In genomic region chr2:200812122-200813022, GRCh38 we compare ENCODE assay signal across 1 cellular context.
TF ChIP-seq lines count a peak whose summit lies in the region.

No MANE protein-coding gene starts in this region.

TF ChIP-seq in HepG2, 621 proteins besides CTCF, POLR2A, EP300 and RAD21 (continued from another document and continues in another):
- TF ChIP-seq, protein P1, sequence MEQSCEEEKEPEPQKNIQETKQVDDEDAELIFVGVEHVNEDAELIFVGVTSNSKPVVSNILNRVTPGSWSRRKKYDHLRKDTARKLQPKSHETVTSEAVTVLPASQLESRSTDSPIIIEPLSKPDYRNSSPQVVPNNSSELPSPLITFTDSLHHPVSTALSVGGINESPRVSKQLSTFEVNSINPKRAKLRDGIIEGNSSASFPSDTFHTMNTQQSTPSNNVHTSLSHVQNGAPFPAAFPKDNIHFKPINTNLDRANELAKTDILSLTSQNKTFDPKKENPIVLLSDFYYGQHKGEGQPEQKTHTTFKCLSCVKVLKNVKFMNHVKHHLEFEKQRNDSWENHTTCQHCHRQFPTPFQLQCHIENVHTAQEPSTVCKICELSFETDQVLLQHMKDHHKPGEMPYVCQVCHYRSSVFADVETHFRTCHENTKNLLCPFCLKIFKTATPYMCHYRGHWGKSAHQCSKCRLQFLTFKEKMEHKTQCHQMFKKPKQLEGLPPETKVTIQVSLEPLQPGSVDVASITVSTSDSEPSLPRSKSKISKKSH (CRISPR knock-in tag; IDR thresholded peaks at IDR 0.05; ENCODE audit: borderline replicate concordance), result 0 out of 2 replicates have a peak, but pooled peaks have one; percentile 19
- TF ChIP-seq ZNF547 (CRISPR knock-in tag; IDR thresholded peaks at IDR 0.05) (peak; percentile 77), ATM (IDR thresholded peaks at IDR 0.05; ENCODE audit: borderline replicate concordance) (no peak), ZNF18 (CRISPR knock-in tag; IDR thresholded peaks at IDR 0.05; ENCODE audit: insufficient replicate concordance) (no peak), ZNF230 (CRISPR knock-in tag; IDR thresholded peaks at IDR 0.05) (no peak), ZNF124 (CRISPR knock-in tag; IDR thresholded peaks at IDR 0.05) (no peak; the same call in 1 of the 2 replicates), ZNF788 (CRISPR knock-in tag; IDR thresholded peaks at IDR 0.05; ENCODE audit: borderline replicate concordance) (no peak), ZBTB10 (CRISPR knock-in tag; IDR thresholded peaks at IDR 0.05; ENCODE audit: borderline replicate concordance) (0 out of 2 replicates have a peak, but pooled peaks have one; percentile 32), NR2F6 (IDR thresholded peaks at IDR 0.05) (no peak), NR2F6 (CRISPR knock-in tag; IDR thresholded peaks at IDR 0.05) (peak; percentile 61), CCAR2 (optimal IDR thresholded peaks at IDR 0.05; ENCODE audit: low read depth, low read length) (no peak), ETV6 (CRISPR knock-in tag; conservative IDR thresholded peaks at IDR 0.05) (no peak), RNF2 (conservative IDR thresholded peaks at IDR 0.05; ENCODE audit: low read depth) (no peak), ZNF33A (CRISPR knock-in tag; IDR thresholded peaks at IDR 0.05; ENCODE audit: borderline replicate concordance) (no peak), ZNF644 (CRISPR knock-in tag; IDR thresholded peaks at IDR 0.05; ENCODE audit: low read depth) (no peak), TBX3 (IDR thresholded peaks at IDR 0.05; ENCODE audit: borderline replicate concordance) (peak; percentile 35; the same call in 1 of the 2 replicates), HOXD1 (CRISPR knock-in tag; IDR thresholded peaks at IDR 0.05) (0 out of 2 replicates have a peak, but pooled peaks have one; percentile 25), PBX3 (CRISPR knock-in tag; IDR thresholded peaks at IDR 0.05; ENCODE audit: borderline replicate concordance) (no peak), ZNF180 (CRISPR knock-in tag; IDR thresholded peaks at IDR 0.05; ENCODE audit: borderline replicate concordance, low read depth) (no peak), ZZZ3 (CRISPR knock-in tag; IDR thresholded peaks at IDR 0.05; ENCODE audit: borderline replicate concordance) (no peak), BHLHE40 (IDR thresholded peaks at IDR 0.05; ENCODE audit: low read length) (no peak; the same call in 1 of the 2 replicates), ATF7-NPFF (CRISPR knock-in tag; IDR thresholded peaks at IDR 0.05; ENCODE audit: low read depth) (peak; percentile 85; the same call in 1 of the 2 replicates), ZNF598 (CRISPR knock-in tag; IDR thresholded peaks at IDR 0.05; ENCODE audit: borderline replicate concordance) (peak; percentile 92), TBP (CRISPR knock-in tag; IDR thresholded peaks at IDR 0.05) (no peak), ZNF749 (CRISPR knock-in tag; IDR thresholded peaks at IDR 0.05; ENCODE audit: borderline replicate concordance) (no peak), SKI (IDR thresholded peaks at IDR 0.05; ENCODE audit: partially characterized antibody) (peak; percentile 29), RFXAP (CRISPR knock-in tag; IDR thresholded peaks at IDR 0.05; ENCODE audit: borderline replicate concordance) (no peak), U2AF1 (optimal IDR thresholded peaks at IDR 0.05; ENCODE audit: low read depth, low read length) (no peak), DR1 (CRISPR knock-in tag; IDR thresholded peaks at IDR 0.05) (no peak), NPAS2 (CRISPR knock-in tag; IDR thresholded peaks at IDR 0.05; ENCODE audit: borderline replicate concordance) (no peak), RARA (CRISPR knock-in tag; IDR thresholded peaks at IDR 0.05) (peak; percentile 46; the same call in 1 of the 2 replicates), ZNF710 (CRISPR knock-in tag; IDR thresholded peaks at IDR 0.05; ENCODE audit: borderline replicate concordance) (peak; percentile 72; the same call in 1 of the 2 replicates), ZNF34 (CRISPR knock-in tag; IDR thresholded peaks at IDR 0.05; ENCODE audit: borderline replicate concordance) (no peak; the same call in 1 of the 2 replicates), TEAD2 (CRISPR knock-in tag; IDR thresholded peaks at IDR 0.05) (no peak), CCDC6 (CRISPR knock-in tag; IDR thresholded peaks at IDR 0.05) (no peak; the same call in 1 of the 2 replicates), SMAD9 (CRISPR knock-in tag; IDR thresholded peaks at IDR 0.05) (no peak), POGZ (CRISPR knock-in tag; IDR thresholded peaks at IDR 0.05) (no peak; the same call in 1 of the 2 replicates), MXI1 (IDR thresholded peaks at IDR 0.05; ENCODE audit: borderline replicate concordance, low read depth, low read length) (peak; percentile 84; the same call in 2 of the 3 replicates), ZNF614 (CRISPR knock-in tag; IDR thresholded peaks at IDR 0.05; ENCODE audit: borderline replicate concordance) (no peak), ZSCAN22 (CRISPR knock-in tag; IDR thresholded peaks at IDR 0.05) (0 out of 2 replicates have a peak, but pooled peaks have one; percentile 61)
- TF ChIP-seq, protein P2, sequence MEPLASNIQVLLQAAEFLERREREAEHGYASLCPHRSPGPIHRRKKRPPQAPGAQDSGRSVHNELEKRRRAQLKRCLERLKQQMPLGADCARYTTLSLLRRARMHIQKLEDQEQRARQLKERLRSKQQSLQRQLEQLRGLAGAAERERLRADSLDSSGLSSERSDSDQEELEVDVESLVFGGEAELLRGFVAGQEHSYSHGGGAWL (CRISPR knock-in tag; IDR thresholded peaks at IDR 0.05), result peak; percentile 72; the same call in 1 of the 2 replicates
- TF ChIP-seq, protein P3, sequence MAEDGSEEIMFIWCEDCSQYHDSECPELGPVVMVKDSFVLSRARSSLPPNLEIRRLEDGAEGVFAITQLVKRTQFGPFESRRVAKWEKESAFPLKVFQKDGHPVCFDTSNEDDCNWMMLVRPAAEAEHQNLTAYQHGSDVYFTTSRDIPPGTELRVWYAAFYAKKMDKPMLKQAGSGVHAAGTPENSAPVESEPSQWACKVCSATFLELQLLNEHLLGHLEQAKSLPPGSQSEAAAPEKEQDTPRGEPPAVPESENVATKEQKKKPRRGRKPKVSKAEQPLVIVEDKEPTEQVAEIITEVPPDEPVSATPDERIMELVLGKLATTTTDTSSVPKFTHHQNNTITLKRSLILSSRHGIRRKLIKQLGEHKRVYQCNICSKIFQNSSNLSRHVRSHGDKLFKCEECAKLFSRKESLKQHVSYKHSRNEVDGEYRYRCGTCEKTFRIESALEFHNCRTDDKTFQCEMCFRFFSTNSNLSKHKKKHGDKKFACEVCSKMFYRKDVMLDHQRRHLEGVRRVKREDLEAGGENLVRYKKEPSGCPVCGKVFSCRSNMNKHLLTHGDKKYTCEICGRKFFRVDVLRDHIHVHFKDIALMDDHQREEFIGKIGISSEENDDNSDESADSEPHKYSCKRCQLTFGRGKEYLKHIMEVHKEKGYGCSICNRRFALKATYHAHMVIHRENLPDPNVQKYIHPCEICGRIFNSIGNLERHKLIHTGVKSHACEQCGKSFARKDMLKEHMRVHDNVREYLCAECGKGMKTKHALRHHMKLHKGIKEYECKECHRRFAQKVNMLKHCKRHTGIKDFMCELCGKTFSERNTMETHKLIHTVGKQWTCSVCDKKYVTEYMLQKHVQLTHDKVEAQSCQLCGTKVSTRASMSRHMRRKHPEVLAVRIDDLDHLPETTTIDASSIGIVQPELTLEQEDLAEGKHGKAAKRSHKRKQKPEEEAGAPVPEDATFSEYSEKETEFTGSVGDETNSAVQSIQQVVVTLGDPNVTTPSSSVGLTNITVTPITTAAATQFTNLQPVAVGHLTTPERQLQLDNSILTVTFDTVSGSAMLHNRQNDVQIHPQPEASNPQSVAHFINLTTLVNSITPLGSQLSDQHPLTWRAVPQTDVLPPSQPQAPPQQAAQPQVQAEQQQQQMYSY (CRISPR knock-in tag; IDR thresholded peaks at IDR 0.05), result no peak
- TF ChIP-seq, protein P4, sequence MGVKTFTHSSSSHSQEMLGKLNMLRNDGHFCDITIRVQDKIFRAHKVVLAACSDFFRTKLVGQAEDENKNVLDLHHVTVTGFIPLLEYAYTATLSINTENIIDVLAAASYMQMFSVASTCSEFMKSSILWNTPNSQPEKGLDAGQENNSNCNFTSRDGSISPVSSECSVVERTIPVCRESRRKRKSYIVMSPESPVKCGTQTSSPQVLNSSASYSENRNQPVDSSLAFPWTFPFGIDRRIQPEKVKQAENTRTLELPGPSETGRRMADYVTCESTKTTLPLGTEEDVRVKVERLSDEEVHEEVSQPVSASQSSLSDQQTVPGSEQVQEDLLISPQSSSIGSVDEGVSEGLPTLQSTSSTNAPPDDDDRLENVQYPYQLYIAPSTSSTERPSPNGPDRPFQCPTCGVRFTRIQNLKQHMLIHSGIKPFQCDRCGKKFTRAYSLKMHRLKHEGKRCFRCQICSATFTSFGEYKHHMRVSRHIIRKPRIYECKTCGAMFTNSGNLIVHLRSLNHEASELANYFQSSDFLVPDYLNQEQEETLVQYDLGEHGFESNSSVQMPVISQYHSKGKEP (CRISPR knock-in tag; IDR thresholded peaks at IDR 0.05), result no peak
- TF ChIP-seq, protein P5, sequence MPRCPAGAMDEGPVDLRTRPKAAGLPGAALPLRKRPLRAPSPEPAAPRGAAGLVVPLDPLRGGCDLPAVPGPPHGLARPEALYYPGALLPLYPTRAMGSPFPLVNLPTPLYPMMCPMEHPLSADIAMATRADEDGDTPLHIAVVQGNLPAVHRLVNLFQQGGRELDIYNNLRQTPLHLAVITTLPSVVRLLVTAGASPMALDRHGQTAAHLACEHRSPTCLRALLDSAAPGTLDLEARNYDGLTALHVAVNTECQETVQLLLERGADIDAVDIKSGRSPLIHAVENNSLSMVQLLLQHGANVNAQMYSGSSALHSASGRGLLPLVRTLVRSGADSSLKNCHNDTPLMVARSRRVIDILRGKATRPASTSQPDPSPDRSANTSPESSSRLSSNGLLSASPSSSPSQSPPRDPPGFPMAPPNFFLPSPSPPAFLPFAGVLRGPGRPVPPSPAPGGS (CRISPR knock-in tag; IDR thresholded peaks at IDR 0.05), result no peak; the same call in 1 of the 2 replicates
- TF ChIP-seq, protein P6, sequence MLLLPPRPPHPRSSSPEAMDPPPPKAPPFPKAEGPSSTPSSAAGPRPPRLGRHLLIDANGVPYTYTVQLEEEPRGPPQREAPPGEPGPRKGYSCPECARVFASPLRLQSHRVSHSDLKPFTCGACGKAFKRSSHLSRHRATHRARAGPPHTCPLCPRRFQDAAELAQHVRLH (CRISPR knock-in tag; IDR thresholded peaks at IDR 0.05; ENCODE audit: borderline replicate concordance, low read depth), result peak; percentile 22; the same call in 1 of the 2 replicates
